Comparison of ENCODE assay signal across 1 cellular context in genomic region chr21:40185208-40185607, GRCh38.
TF ChIP-seq lines count a peak whose summit lies in the region.

No MANE protein-coding gene starts in this region.

TF ChIP-seq in H1, 55 proteins besides CTCF, POLR2A, EP300 and RAD21:
- TF ChIP-seq KDM1A (IDR thresholded peaks at IDR 0.05; ENCODE audit: borderline replicate concordance, low read length), result no peak
- no peak for TF ChIP-seq TBP (IDR thresholded peaks at IDR 0.05; ENCODE audit: low read depth, low read length)
- no peak for TF ChIP-seq HDAC2 (IDR thresholded peaks at IDR 0.05; ENCODE audit: borderline replicate concordance in 1 of 2, low read depth in 2 of 2, low read length in 2 of 2)
- TF ChIP-seq RXRA (IDR thresholded peaks at IDR 0.05; ENCODE audit: insufficient read depth, low read depth, low read length), result no peak
- TF ChIP-seq CBX8 (IDR thresholded peaks at IDR 0.05; ENCODE audit: borderline replicate concordance, low read depth, low read length), result no peak
- TF ChIP-seq NRF1 (IDR thresholded peaks at IDR 0.05; ENCODE audit: low read depth, low read length), result no peak
- TF ChIP-seq KDM4A (IDR thresholded peaks at IDR 0.05; ENCODE audit: low read depth, low read length, severe bottlenecking), result no peak
- TF ChIP-seq, protein P1, sequence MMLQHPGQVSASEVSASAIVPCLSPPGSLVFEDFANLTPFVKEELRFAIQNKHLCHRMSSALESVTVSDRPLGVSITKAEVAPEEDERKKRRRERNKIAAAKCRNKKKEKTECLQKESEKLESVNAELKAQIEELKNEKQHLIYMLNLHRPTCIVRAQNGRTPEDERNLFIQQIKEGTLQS (IDR thresholded peaks at IDR 0.05; ENCODE audit: insufficient read depth, low read depth, low read length), result no peak
- TF ChIP-seq CREB1 (IDR thresholded peaks at IDR 0.05), result no peak
- TF ChIP-seq JUND (IDR thresholded peaks at IDR 0.05; ENCODE audit: low read length), result no peak
- TF ChIP-seq SIX5 (IDR thresholded peaks at IDR 0.05; ENCODE audit: low read depth, low read length), result no peak
- TF ChIP-seq RNF2 (IDR thresholded peaks at IDR 0.05; ENCODE audit: borderline replicate concordance, low read depth, low read length, missing control alignments, poor library complexity, severe bottlenecking), result no peak
- no peak for TF ChIP-seq HDAC6 (IDR thresholded peaks at IDR 0.05; ENCODE audit: low read depth, low read length)
- TF ChIP-seq, protein P2, sequence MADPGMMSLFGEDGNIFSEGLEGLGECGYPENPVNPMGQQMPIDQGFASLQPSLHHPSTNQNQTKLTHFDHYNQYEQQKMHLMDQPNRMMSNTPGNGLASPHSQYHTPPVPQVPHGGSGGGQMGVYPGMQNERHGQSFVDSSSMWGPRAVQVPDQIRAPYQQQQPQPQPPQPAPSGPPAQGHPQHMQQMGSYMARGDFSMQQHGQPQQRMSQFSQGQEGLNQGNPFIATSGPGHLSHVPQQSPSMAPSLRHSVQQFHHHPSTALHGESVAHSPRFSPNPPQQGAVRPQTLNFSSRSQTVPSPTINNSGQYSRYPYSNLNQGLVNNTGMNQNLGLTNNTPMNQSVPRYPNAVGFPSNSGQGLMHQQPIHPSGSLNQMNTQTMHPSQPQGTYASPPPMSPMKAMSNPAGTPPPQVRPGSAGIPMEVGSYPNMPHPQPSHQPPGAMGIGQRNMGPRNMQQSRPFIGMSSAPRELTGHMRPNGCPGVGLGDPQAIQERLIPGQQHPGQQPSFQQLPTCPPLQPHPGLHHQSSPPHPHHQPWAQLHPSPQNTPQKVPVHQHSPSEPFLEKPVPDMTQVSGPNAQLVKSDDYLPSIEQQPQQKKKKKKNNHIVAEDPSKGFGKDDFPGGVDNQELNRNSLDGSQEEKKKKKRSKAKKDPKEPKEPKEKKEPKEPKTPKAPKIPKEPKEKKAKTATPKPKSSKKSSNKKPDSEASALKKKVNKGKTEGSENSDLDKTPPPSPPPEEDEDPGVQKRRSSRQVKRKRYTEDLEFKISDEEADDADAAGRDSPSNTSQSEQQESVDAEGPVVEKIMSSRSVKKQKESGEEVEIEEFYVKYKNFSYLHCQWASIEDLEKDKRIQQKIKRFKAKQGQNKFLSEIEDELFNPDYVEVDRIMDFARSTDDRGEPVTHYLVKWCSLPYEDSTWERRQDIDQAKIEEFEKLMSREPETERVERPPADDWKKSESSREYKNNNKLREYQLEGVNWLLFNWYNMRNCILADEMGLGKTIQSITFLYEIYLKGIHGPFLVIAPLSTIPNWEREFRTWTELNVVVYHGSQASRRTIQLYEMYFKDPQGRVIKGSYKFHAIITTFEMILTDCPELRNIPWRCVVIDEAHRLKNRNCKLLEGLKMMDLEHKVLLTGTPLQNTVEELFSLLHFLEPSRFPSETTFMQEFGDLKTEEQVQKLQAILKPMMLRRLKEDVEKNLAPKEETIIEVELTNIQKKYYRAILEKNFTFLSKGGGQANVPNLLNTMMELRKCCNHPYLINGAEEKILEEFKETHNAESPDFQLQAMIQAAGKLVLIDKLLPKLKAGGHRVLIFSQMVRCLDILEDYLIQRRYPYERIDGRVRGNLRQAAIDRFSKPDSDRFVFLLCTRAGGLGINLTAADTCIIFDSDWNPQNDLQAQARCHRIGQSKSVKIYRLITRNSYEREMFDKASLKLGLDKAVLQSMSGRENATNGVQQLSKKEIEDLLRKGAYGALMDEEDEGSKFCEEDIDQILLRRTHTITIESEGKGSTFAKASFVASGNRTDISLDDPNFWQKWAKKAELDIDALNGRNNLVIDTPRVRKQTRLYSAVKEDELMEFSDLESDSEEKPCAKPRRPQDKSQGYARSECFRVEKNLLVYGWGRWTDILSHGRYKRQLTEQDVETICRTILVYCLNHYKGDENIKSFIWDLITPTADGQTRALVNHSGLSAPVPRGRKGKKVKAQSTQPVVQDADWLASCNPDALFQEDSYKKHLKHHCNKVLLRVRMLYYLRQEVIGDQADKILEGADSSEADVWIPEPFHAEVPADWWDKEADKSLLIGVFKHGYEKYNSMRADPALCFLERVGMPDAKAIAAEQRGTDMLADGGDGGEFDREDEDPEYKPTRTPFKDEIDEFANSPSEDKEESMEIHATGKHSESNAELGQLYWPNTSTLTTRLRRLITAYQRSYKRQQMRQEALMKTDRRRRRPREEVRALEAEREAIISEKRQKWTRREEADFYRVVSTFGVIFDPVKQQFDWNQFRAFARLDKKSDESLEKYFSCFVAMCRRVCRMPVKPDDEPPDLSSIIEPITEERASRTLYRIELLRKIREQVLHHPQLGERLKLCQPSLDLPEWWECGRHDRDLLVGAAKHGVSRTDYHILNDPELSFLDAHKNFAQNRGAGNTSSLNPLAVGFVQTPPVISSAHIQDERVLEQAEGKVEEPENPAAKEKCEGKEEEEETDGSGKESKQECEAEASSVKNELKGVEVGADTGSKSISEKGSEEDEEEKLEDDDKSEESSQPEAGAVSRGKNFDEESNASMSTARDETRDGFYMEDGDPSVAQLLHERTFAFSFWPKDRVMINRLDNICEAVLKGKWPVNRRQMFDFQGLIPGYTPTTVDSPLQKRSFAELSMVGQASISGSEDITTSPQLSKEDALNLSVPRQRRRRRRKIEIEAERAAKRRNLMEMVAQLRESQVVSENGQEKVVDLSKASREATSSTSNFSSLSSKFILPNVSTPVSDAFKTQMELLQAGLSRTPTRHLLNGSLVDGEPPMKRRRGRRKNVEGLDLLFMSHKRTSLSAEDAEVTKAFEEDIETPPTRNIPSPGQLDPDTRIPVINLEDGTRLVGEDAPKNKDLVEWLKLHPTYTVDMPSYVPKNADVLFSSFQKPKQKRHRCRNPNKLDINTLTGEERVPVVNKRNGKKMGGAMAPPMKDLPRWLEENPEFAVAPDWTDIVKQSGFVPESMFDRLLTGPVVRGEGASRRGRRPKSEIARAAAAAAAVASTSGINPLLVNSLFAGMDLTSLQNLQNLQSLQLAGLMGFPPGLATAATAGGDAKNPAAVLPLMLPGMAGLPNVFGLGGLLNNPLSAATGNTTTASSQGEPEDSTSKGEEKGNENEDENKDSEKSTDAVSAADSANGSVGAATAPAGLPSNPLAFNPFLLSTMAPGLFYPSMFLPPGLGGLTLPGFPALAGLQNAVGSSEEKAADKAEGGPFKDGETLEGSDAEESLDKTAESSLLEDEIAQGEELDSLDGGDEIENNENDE (IDR thresholded peaks at IDR 0.05; ENCODE audit: insufficient replicate concordance, low read length), result no peak
- no peak for TF ChIP-seq RBBP5 (IDR thresholded peaks at IDR 0.05; ENCODE audit: borderline replicate concordance, low read depth, low read length)
- no peak for TF ChIP-seq POU5F1 (IDR thresholded peaks at IDR 0.05; ENCODE audit: low read depth, low read length)
